In the genomic region with DNA sequence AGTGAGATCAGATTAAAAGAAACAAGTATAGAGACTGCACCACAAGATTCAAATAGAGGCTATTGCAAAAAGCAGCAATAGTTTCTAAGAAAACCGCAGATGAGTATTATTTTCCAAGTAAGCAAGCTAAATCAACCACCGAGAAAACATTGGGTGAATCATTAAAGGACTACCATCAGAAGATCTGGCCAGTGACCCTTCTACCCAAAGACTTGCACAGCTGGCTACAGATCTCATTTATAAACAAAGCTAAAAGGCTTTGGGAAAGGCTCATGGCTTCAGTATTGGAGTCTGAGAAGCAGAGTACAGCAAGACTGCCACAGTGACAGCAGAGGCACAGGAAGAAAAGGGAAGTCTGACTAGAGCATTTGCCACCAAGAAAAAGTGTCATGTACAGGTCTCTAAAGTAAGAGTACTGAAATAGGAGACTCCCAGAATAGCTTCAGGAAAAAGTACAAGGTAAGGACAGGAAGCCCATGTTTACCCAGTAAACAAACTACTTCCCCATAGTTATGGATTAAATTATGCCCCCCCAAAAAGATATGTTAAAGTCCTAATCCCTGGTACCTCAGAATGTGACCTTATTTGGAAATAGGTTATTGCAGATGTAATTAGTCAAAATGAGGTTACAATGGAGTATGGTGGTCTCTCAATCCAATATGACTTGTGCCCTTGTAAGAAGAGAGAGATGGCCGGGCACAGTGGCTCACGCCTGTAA, we compare ENCODE assay signal across 10 cellular contexts. TPM values are rescaled to one million over a fixed set of nuclear protein-coding genes. Genes with fewer than 3 reads are reported as not detected.
DNase-seq lines count a peak whose midpoint lies in the region; ATAC-seq and TF ChIP-seq lines count a peak whose summit lies in the region.
"Had no signal": no experiment of that assay in that cellular context is flagged by ENCODE, and none has a peak within 500 bp of the region (broad histone marks: within the 10 kb centered on the region; RNA-seq: fewer than 3 reads in every experiment).

No MANE protein-coding gene starts in this region.

- no peak for TF ChIP-seq CTCF in OCI-LY3 (IDR thresholded peaks at IDR 0.05; ENCODE audit: low read depth, low read length)
- no peak for TF ChIP-seq CTCF in thyroid gland (IDR thresholded peaks at IDR 0.05)

- H3K27ac ChIP-seq in OCI-LY3 (ENCODE audit: low read length) (peak overlapping the region; percentile 47), thyroid gland (no peak overlapping the region)

- H3K79me2 ChIP-seq in OCI-LY3 (ENCODE audit: low read length): no peaks in the 10 kb centered on the region

- H3K27me3 ChIP-seq in OCI-LY3 (ENCODE audit: low read depth, low read length): no peaks in the 10 kb centered on the region
- H3K27me3 ChIP-seq in thyroid gland: no peaks in the 10 kb centered on the region

- 86 to 90% methylated on average over 4 of the region's 4 CpGs for WGBS in thyroid gland, 2 donors

- H3K27ac Mint-ChIP-seq in stimulated activated naive CD8-positive, alpha-beta T cell treated with anti-CD3 and anti-CD28 coated beads, Interleukin-15, amount 100 ng/mL, for 72 hours: peak overlapping the region; percentile 49 to 57
- H3K27ac Mint-ChIP-seq: B cell, T-cell had no signal

- H3K4me1 ChIP-seq in OCI-LY3 (ENCODE audit: low read length) (peaks cover 17% of the 10 kb centered on the region), thyroid gland (no peaks in the 10 kb centered on the region)

- H3K4me2 ChIP-seq in OCI-LY3 (ENCODE audit: low read length): peak overlapping the region; percentile 60

- H3K4me1 Mint-ChIP-seq in stimulated activated naive CD8-positive, alpha-beta T cell treated with anti-CD3 and anti-CD28 coated beads, Interleukin-15, amount 100 ng/mL, for 72 hours: peaks cover 26% of the 10 kb centered on the region
- H3K4me1 Mint-ChIP-seq: T-cell had no signal

- no peak for TF ChIP-seq POLR2A in thyroid gland (IDR thresholded peaks at IDR 0.05)

- intact Hi-C loops in thyroid gland (cut with DNase I): no loop called here

- H3K9me3 ChIP-seq in OCI-LY3 (ENCODE audit: insufficient read depth, low read length): peaks cover 32% of the 10 kb centered on the region
- H3K9me3 ChIP-seq in thyroid gland: no peaks in the 10 kb centered on the region

- peak overlapping the region in 1 of 2 donors; percentile 8 for H3K4me3 Mint-ChIP-seq in stimulated activated naive CD8-positive, alpha-beta T cell treated with anti-CD3 and anti-CD28 coated beads, Interleukin-15, amount 100 ng/mL, for 72 hours
- H3K4me3 Mint-ChIP-seq: B cell, T-cell had no signal

- ATAC-seq in stimulated activated naive CD8-positive, alpha-beta T cell treated with anti-CD3 and anti-CD28 coated beads, Interleukin-15, amount 100 ng/mL, for 72 hours: peak; percentile 63
- ATAC-seq in stimulated activated naive CD8-positive, alpha-beta T cell treated with anti-CD3 and anti-CD28 coated beads, Interleukin-15, Interleukin-2, amounts not matched to agents 100 U/mL and 50 U/mL, for 24 hours: no peak
- peak; percentile 86 for ATAC-seq in HG02973 (IDR thresholded peaks at IDR 0.05; ENCODE audit: unreplicated experiment)
- ATAC-seq: T-cell had no signal

- peak overlapping the region; percentile 50 for H2AFZ ChIP-seq in OCI-LY3 (ENCODE audit: low read depth, low read length)

- H3K27me3 Mint-ChIP-seq in stimulated activated naive CD8-positive, alpha-beta T cell treated with anti-CD3 and anti-CD28 coated beads, Interleukin-15, amount 100 ng/mL, for 72 hours: peaks cover 37% of the 10 kb centered on the region

- H3K9ac ChIP-seq in OCI-LY3 (ENCODE audit: low read length): peak overlapping the region; percentile 6; the same call in 1 of the 2 replicates

- H3K4me3 ChIP-seq in OCI-LY3 (ENCODE audit: low read length) (peak overlapping the region; percentile 16), thyroid gland (replicated peaks in 1 of 3) (no peak overlapping the region)

- peaks cover 5 to 21% of the 10 kb centered on the region in 2 donors for H3K9me3 Mint-ChIP-seq in stimulated activated naive CD8-positive, alpha-beta T cell treated with anti-CD3 and anti-CD28 coated beads, Interleukin-15, amount 100 ng/mL, for 72 hours

- peak in 1 of 2 donors; percentile 8 for DNase-seq in stimulated activated naive CD8-positive, alpha-beta T cell treated with anti-CD3 and anti-CD28 coated beads, Interleukin-15, amount 100 ng/mL, for 72 hours
- no peak for DNase-seq in stimulated activated naive CD8-positive, alpha-beta T cell treated with anti-CD3 and anti-CD28 coated beads, Interleukin-15, Interleukin-2, amounts not matched to agents 100 U/mL and 50 U/mL, for 24 hours
- DNase-seq in thyroid gland: no peak
- DNase-seq in putamen (ENCODE audit: low spot score): no peak
- no peak for DNase-seq in EL
- no peak for DNase-seq in SIG-M5 (lab: John Stamatoyannopoulos, UW)
- DNase-seq: T-cell had no signal

- no peaks in the 10 kb centered on the region for H4K20me1 ChIP-seq in OCI-LY3 (ENCODE audit: insufficient read depth, low read length)

- H3K36me3 ChIP-seq in OCI-LY3 (replicated peaks; ENCODE audit: low read depth, low read length) (peaks cover 12% of the 10 kb centered on the region), thyroid gland (no peaks in the 10 kb centered on the region)

RNA-seq across cellular contexts. Expression of gene STEAP1, which starts 19.0 kb away (rescaled TPM):
- 10 to 100 TPM in 1 of 4 donors, 1 to 10 TPM in 3; 1.4 to 27.5 (median 7.3) TPM for total RNA-seq in thyroid gland
- total RNA-seq: B cell had no signal

RNA-seq across cellular contexts. Expression of gene STEAP2, which starts 38.3 kb away (rescaled TPM):
- 10 to 100 TPM; 11.9 to 34.3 (median 27.4) TPM for total RNA-seq in thyroid gland
- total RNA-seq: B cell had no signal
